9 cellular contexts compared by ENCODE assay signal in genomic region chr18:57107141-57107832, GRCh38. TPM values are rescaled to one million over a fixed set of nuclear protein-coding genes. Genes with fewer than 3 reads are reported as not detected.
DNase-seq lines count a peak whose midpoint lies in the region; FAIRE-seq and TF ChIP-seq lines count a peak whose summit lies in the region.
"Had no signal": no experiment of that assay in that cellular context is flagged by ENCODE, and none has a peak within 500 bp of the region (broad histone marks: within the 10 kb centered on the region; RNA-seq: fewer than 3 reads in every experiment).

No MANE protein-coding gene starts in this region.

- H3K27ac ChIP-seq in brain microvascular endothelial cell, result no peak overlapping the region

- no peak for FAIRE-seq in frontal cortex (lab: Jason Lieb, UNC)

- TF ChIP-seq CTCF in brain microvascular endothelial cell (IDR thresholded peaks at IDR 0.05; ENCODE audit: low read depth, low read length, missing control alignments) (no peak), nephron progenitor cell (IDR thresholded peaks at IDR 0.05) (no peak), GM20000 (IDR thresholded peaks at IDR 0.05; ENCODE audit: extremely low read depth, missing control alignments) (no peak)

- H3K27ac Mint-ChIP-seq in nephron progenitor cell, result no peak overlapping the region

- no peaks in the 10 kb centered on the region for H3K36me3 Mint-ChIP-seq in nephron progenitor cell (ENCODE audit: low read depth)

- peak; percentile 22 for DNase-seq in EL
- peak; percentile 34 for DNase-seq in NAMALWA (ENCODE audit: low spot score)
- peak; percentile 29 for DNase-seq in brain microvascular endothelial cell
- peak; percentile 44 for DNase-seq in nephron progenitor cell
- DNase-seq in GM19238 (ENCODE audit: insufficient read length, low spot score), result no peak
- no peak for DNase-seq in effector CD4-positive, alpha-beta T cell
- DNase-seq in frontal cortex (ENCODE audit: low spot score in 2 of 2), result no peak
- no peak for DNase-seq in GM20000 (ENCODE audit: low spot score)
- DNase-seq: activated T-cell treated with anti-CD3 and anti-CD28 coated beads, Interleukin-2, amount 50 U/mL, for 48 hours had no signal

- no peak overlapping the region for H3K4me3 Mint-ChIP-seq in nephron progenitor cell

- no peaks in the 10 kb centered on the region for H3K4me1 Mint-ChIP-seq in nephron progenitor cell

- no peaks in the 10 kb centered on the region for H3K36me3 ChIP-seq in brain microvascular endothelial cell (replicated peaks)

- H3K27me3 Mint-ChIP-seq in nephron progenitor cell (ENCODE audit: low read depth, poor library complexity), result peaks cover 25% of the 10 kb centered on the region

- in situ Hi-C loops in brain microvascular endothelial cell (cut with HindIII; ENCODE audit: low pct_ligation_motif_present, low sequenced_read_pairs), result no loop called here

- H3K27me3 ChIP-seq in brain microvascular endothelial cell (replicated peaks), result no peaks in the 10 kb centered on the region

- H3K9me3 Mint-ChIP-seq in nephron progenitor cell, result peaks cover 8% of the 10 kb centered on the region

- no peak overlapping the region for H3K4me3 ChIP-seq in brain microvascular endothelial cell (ENCODE audit: low read depth, low read length)

RNA-seq across cellular contexts. Expression of gene BOD1L2, which starts 39.6 kb away (rescaled TPM):
- not detected for total RNA-seq in frontal cortex

Comparison
In these comparisons a context has a peak if more than half of its experiments do, and no peak if none do; other contexts are left out.
1. DNase-seq: peak in EL (single experiment), NAMALWA (single experiment), brain microvascular endothelial cell (single experiment) and nephron progenitor cell (single experiment); none in GM19238 (single experiment), effector CD4-positive, alpha-beta T cell (single experiment), frontal cortex (0 of 2) and GM20000 (single experiment).